ENCODE assay signal across 17 cellular contexts in the genomic region with DNA sequence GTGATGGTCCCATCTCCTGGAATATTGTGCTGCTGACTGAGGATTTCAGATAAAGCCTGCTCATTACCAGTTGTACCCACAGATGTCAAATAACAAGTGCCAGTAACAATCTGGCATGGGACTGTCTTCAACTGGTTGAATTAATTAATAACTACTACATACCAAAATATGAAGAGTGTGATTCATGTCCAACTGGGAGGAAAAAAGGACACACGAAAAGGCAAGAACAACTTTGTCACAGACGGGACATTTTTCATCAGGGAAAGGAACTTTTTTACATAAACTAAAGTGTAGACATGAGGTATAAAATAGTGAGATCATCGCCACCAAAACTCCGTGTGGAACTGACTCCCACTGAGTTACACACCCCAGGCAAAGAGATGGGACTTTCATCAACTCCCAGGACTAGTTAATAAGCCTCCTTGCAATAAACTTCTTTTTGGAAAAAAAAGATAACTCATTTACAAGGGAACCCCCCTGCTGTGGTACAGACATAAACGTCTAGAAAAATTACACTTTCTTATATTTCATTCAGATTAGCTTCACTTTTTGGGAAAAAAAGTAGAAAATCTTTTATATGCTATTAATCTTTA.
"Had no signal": no experiment of that assay in that cellular context is flagged by ENCODE, and none has a peak within 500 bp of the region (broad histone marks: within the 10 kb centered on the region; RNA-seq: fewer than 3 reads in every experiment).

No MANE protein-coding gene starts in this region.

- H3K9me3 ChIP-seq: ascending aorta, left ventricle myocardium inferior, prostate gland, spleen, suprapubic skin had no signal

- ATAC-seq: activated naive CD8-positive, alpha-beta T cell treated with anti-CD3 and anti-CD28 coated beads, Interleukin-2, amount 50 U/mL, for 24 hours; natural killer cell treated with Interleukin-12 subunit alpha and Interleukin-12 subunit beta and Interleukin-15 and Interleukin-18, amount 100 ng/mL, for 72 hours; sciatic nerve had no signal

- H3K4me3 ChIP-seq: ascending aorta, dorsolateral prefrontal cortex, left ventricle myocardium inferior, prostate gland, spleen, suprapubic skin had no signal

- H3K4me1 ChIP-seq: ascending aorta, left ventricle myocardium inferior, prostate gland had no signal

- H3K36me3 Mint-ChIP-seq: natural killer cell treated with Interleukin-12 subunit alpha and Interleukin-12 subunit beta and Interleukin-15 and Interleukin-18, amount 100 ng/mL, for 72 hours; type B pancreatic cell had no signal

- H3K9me3 Mint-ChIP-seq: activated naive CD8-positive, alpha-beta T cell treated with anti-CD3 and anti-CD28 coated beads, Interleukin-2, amount 50 U/mL, for 24 hours; stimulated activated naive CD8-positive, alpha-beta T cell treated with anti-CD3 and anti-CD28 coated beads, Interleukin-15, Interleukin-2, amounts not matched to agents 100 ng/mL and 50 ng/mL, for 24 hours; type B pancreatic cell had no signal

- H3K27me3 Mint-ChIP-seq: activated naive CD8-positive, alpha-beta T cell treated with anti-CD3 and anti-CD28 coated beads, Interleukin-2, amount 50 U/mL, for 24 hours; memory B cell; type B pancreatic cell had no signal

- H3K27ac Mint-ChIP-seq: activated naive CD8-positive, alpha-beta T cell treated with anti-CD3 and anti-CD28 coated beads, Interleukin-2, amount 50 U/mL, for 24 hours; memory B cell; natural killer cell treated with Interleukin-12 subunit alpha and Interleukin-12 subunit beta and Interleukin-15 and Interleukin-18, amount 100 ng/mL, for 72 hours; stimulated activated naive CD8-positive, alpha-beta T cell treated with anti-CD3 and anti-CD28 coated beads, Interleukin-15, Interleukin-2, amounts not matched to agents 100 ng/mL and 50 ng/mL, for 24 hours; type B pancreatic cell had no signal

- H3K36me3 ChIP-seq: ascending aorta, left ventricle myocardium inferior, prostate gland, spleen, suprapubic skin had no signal

- H3K27ac ChIP-seq: ascending aorta, dorsolateral prefrontal cortex, left ventricle myocardium inferior, prostate gland, spleen, suprapubic skin had no signal

- H3K4me3 Mint-ChIP-seq: activated naive CD8-positive, alpha-beta T cell treated with anti-CD3 and anti-CD28 coated beads, Interleukin-2, amount 50 U/mL, for 24 hours; memory B cell; natural killer cell treated with Interleukin-12 subunit alpha and Interleukin-12 subunit beta and Interleukin-15 and Interleukin-18, amount 100 ng/mL, for 72 hours; stimulated activated naive CD8-positive, alpha-beta T cell treated with anti-CD3 and anti-CD28 coated beads, Interleukin-15, Interleukin-2, amounts not matched to agents 100 ng/mL and 50 ng/mL, for 24 hours; type B pancreatic cell had no signal

- H3K27me3 ChIP-seq: ascending aorta, dorsolateral prefrontal cortex, spleen, suprapubic skin had no signal

- FAIRE-seq: keratinocyte had no signal

- DNase-seq: activated CD4-positive, CD25-positive, alpha-beta regulatory T cell treated with anti-CD3 and anti-CD28 coated beads, Interleukin-2, amount 50 U/mL, for 72 hours; activated naive CD4-positive, alpha-beta T cell treated with Interleukin-2 at 50 U/mL for 16 hours; activated naive CD8-positive, alpha-beta T cell treated with anti-CD3 and anti-CD28 coated beads, Interleukin-2, amount 50 U/mL, for 24 hours; activated T-cell treated with anti-CD3 and anti-CD28 coated beads for 4 hours; erythroblast; left ventricle myocardium inferior; spleen had no signal
